Comparison of ENCODE assay signal across 9 cellular contexts in the genomic region with DNA sequence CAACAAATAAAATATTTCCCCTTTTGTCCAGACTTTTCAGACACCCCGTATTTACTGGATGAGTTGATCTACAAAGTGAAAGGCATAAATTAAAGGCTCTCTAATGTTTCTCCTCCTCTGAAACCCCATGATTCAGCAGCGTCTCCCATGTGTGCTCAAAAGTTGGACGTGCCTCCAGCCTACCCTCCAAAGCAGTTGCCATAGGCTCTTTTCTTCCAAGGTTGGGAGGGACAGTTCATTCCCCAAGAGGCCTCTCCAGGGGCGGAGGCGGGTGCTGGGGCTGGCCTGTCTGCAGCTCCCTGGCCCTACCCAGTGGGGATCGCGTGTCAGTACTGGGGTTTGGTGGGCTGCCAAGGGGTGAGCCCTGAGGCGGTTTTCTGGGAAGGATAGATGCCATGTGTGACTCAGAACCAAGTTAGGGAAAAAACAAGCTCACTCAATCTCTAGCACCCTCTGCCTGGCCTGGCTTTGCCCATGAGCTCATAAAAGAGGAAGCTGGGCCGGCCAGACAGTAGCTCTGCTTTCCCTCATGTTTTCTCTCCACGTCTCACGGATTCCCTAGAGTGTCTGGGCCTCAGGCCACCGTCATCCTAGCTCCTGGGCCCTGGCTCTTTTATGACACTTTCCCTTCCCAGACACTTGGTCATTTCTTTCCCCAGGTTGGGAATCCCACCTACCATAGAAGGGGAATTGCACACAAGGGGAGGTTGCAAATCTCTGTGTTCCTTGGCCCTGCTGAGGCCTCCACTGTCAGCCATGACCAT. TPM values are rescaled to one million over a fixed set of nuclear protein-coding genes. Genes with fewer than 3 reads are reported as not detected.
DNase-seq lines count a peak whose midpoint lies in the region; ATAC-seq and TF ChIP-seq lines count a peak whose summit lies in the region.
"Had no signal": no experiment of that assay in that cellular context is flagged by ENCODE, and none has a peak within 500 bp of the region (broad histone marks: within the 10 kb centered on the region; RNA-seq: fewer than 3 reads in every experiment).

No MANE protein-coding gene starts in this region.

- CTCF ChIA-PET in activated CD4-positive, alpha-beta T cell treated with anti-CD3 and anti-CD28 coated beads for 36 hours (lab: Charles Lee), result interaction anchor here (0.6 to 1.2 kb wide), 3 partner anchors 17 to 115 kb away, joined by 3 to 4 read pairs (median 4); no protein-coding TSS in a partner anchor

- no peak overlapping the region for H2AK5ac ChIP-seq in mesendoderm (ENCODE audit: low read length)

- H4K5ac ChIP-seq in mesendoderm (ENCODE audit: low read length), result no peak overlapping the region

- no peak overlapping the region for H4K8ac ChIP-seq in mesendoderm (ENCODE audit: low read depth, low read length)

- POLR2A ChIA-PET in activated CD4-positive, alpha-beta T cell treated with anti-CD3 and anti-CD28 coated beads for 36 hours (lab: Charles Lee), result no interaction called here

- H3K27me3 ChIP-seq in mesendoderm (ENCODE audit: insufficient read depth, low read length, poor library complexity) (no peaks in the 10 kb centered on the region), upper lobe of right lung (no peaks in the 10 kb centered on the region)

- no peak overlapping the region for H3K4me2 ChIP-seq in mesendoderm (ENCODE audit: low read length)

- intact Hi-C loops in upper lobe of right lung (cut with DNase I), result no loop called here
- intact Hi-C loops in activated CD4-positive, alpha-beta T cell treated with anti-CD3 and anti-CD28 coated beads for 36 hours (cut with DNase I, micrococcal nuclease), result no loop called here

- ATAC-seq in upper lobe of right lung, result peak; percentile 91
- ATAC-seq in activated CD4-positive, alpha-beta T cell treated with anti-CD3 and anti-CD28 coated beads for 36 hours, result no peak

- H3K4ac ChIP-seq in mesendoderm (ENCODE audit: low read depth, low read length), result no peak overlapping the region

- no CpG with 5 or more reads among the region's 12 CpGs for WGBS in mesendoderm (ENCODE audit: extremely low coverage, insufficient coverage, low lambda C conversion rate)

- H3K27ac Mint-ChIP-seq in activated CD4-positive, alpha-beta T cell treated with anti-CD3 and anti-CD28 coated beads for 36 hours, result no peak overlapping the region
- no peak overlapping the region for H3K27ac Mint-ChIP-seq in T-helper 2 cell treated with Interferon-gamma antibody and Interleukin-4, amounts not matched to agents 5 μg/mL and 100 μg/mL, for 36 hours
- H3K27ac Mint-ChIP-seq: memory B cell had no signal

- H2BK120ac ChIP-seq in mesendoderm (ENCODE audit: low read depth, low read length), result no peak overlapping the region

- H3K4me3 Mint-ChIP-seq in activated CD4-positive, alpha-beta T cell treated with anti-CD3 and anti-CD28 coated beads for 36 hours, result no peak overlapping the region
- no peak overlapping the region for H3K4me3 Mint-ChIP-seq in T-helper 2 cell treated with Interferon-gamma antibody and Interleukin-4, amounts not matched to agents 5 μg/mL and 100 μg/mL, for 36 hours
- H3K4me3 Mint-ChIP-seq: memory B cell had no signal

- no peak for TF ChIP-seq CTCF in coronary artery (IDR thresholded peaks at IDR 0.05)
- TF ChIP-seq CTCF in upper lobe of right lung (IDR thresholded peaks at IDR 0.05), result no peak

- no peak overlapping the region for H3K23ac ChIP-seq in mesendoderm (ENCODE audit: low read length)

- no peaks in the 10 kb centered on the region for H3K79me2 ChIP-seq in mesendoderm (ENCODE audit: control insufficient read depth, insufficient read depth, low read length)

- peak; percentile 88 for DNase-seq in DMS 273 (lab: John Stamatoyannopoulos, UW; ENCODE audit: unreplicated experiment)
- DNase-seq in NCI-H446 treated with DMSO at 0.1 percent for 48 hours (lab: John Stamatoyannopoulos, UW), result peak; percentile 92
- peak; percentile 99 for DNase-seq in coronary artery (ENCODE audit: low spot score)
- DNase-seq in mesendoderm, result no peak
- DNase-seq in upper lobe of right lung, result peak; percentile 93
- no peak for DNase-seq in activated T-cell treated with anti-CD3 and anti-CD28 coated beads for 4 hours
- no peak for DNase-seq in activated CD4-positive, alpha-beta T cell treated with anti-CD3 and anti-CD28 coated beads for 36 hours
- DNase-seq in T-helper 2 cell treated with Interferon-gamma antibody and Interleukin-4, amounts not matched to agents 5 μg/mL and 100 μg/mL, for 36 hours (ENCODE audit: low spot score), result no peak

- H2BK15ac ChIP-seq in mesendoderm (replicated peaks; ENCODE audit: low read depth), result no peak overlapping the region

- H3K79me1 ChIP-seq in mesendoderm (ENCODE audit: low read length), result no peaks in the 10 kb centered on the region

- no peaks in the 10 kb centered on the region for H3K9me3 ChIP-seq in upper lobe of right lung

- peaks cover 27% of the 10 kb centered on the region for H3K4me1 Mint-ChIP-seq in activated CD4-positive, alpha-beta T cell treated with anti-CD3 and anti-CD28 coated beads for 36 hours
- H3K4me1 Mint-ChIP-seq in T-helper 2 cell treated with Interferon-gamma antibody and Interleukin-4, amounts not matched to agents 5 μg/mL and 100 μg/mL, for 36 hours (ENCODE audit: low read depth), result peaks cover 10% of the 10 kb centered on the region
- H3K4me1 Mint-ChIP-seq: memory B cell had no signal

- H3K4me1 ChIP-seq in mesendoderm (ENCODE audit: control insufficient read depth, low read depth, low read length) (peaks cover 2% of the 10 kb centered on the region), upper lobe of right lung (peaks cover 45% of the 10 kb centered on the region)

- H3K9me3 Mint-ChIP-seq in activated CD4-positive, alpha-beta T cell treated with anti-CD3 and anti-CD28 coated beads for 36 hours (ENCODE audit: low read depth), result no peaks in the 10 kb centered on the region
- no peaks in the 10 kb centered on the region for H3K9me3 Mint-ChIP-seq in T-helper 2 cell treated with Interferon-gamma antibody and Interleukin-4, amounts not matched to agents 5 μg/mL and 100 μg/mL, for 36 hours
- H3K9me3 Mint-ChIP-seq: memory B cell had no signal

- peak overlapping the region; percentile 72 for H3K56ac ChIP-seq in mesendoderm (ENCODE audit: low read length)

- peak overlapping the region; percentile 52 for H2BK5ac ChIP-seq in mesendoderm (ENCODE audit: low read length)

- no peaks in the 10 kb centered on the region for H3K27me3 Mint-ChIP-seq in activated CD4-positive, alpha-beta T cell treated with anti-CD3 and anti-CD28 coated beads for 36 hours
- H3K27me3 Mint-ChIP-seq in T-helper 2 cell treated with Interferon-gamma antibody and Interleukin-4, amounts not matched to agents 5 μg/mL and 100 μg/mL, for 36 hours (ENCODE audit: low read depth), result no peaks in the 10 kb centered on the region
- H3K27me3 Mint-ChIP-seq: memory B cell had no signal

- peak overlapping the region; percentile 35 for H3K18ac ChIP-seq in mesendoderm (ENCODE audit: low read length)

- peak overlapping the region; percentile 41 for H3K4me3 ChIP-seq in coronary artery
- H3K4me3 ChIP-seq in mesendoderm (ENCODE audit: low read length), result no peak overlapping the region
- H3K4me3 ChIP-seq in upper lobe of right lung, result no peak overlapping the region

- H3K27ac ChIP-seq in coronary artery (peak overlapping the region; percentile 93 to 96), mesendoderm (ENCODE audit: low read depth, low read length) (no peak overlapping the region), upper lobe of right lung (peak overlapping the region; percentile 86)

- H3K36me3 ChIP-seq in mesendoderm (ENCODE audit: control insufficient read depth, insufficient read depth, low read length), result no peaks in the 10 kb centered on the region
- no peaks in the 10 kb centered on the region for H3K36me3 ChIP-seq in upper lobe of right lung

- H3K9ac ChIP-seq in mesendoderm (ENCODE audit: low read length), result no peak overlapping the region

- H3K36me3 Mint-ChIP-seq in activated CD4-positive, alpha-beta T cell treated with anti-CD3 and anti-CD28 coated beads for 36 hours (ENCODE audit: low read depth), result no peaks in the 10 kb centered on the region
- H3K36me3 Mint-ChIP-seq in T-helper 2 cell treated with Interferon-gamma antibody and Interleukin-4, amounts not matched to agents 5 μg/mL and 100 μg/mL, for 36 hours (ENCODE audit: low read depth), result no peaks in the 10 kb centered on the region
- H3K36me3 Mint-ChIP-seq: memory B cell had no signal

RNA-seq across cellular contexts. Expression of a gene that starts 8.0 kb away (rescaled TPM):
- polyA plus RNA-seq in mesendoderm (2013, experiment 1 of 2), result 285 TPM
- 254 TPM for polyA plus RNA-seq in mesendoderm (2013, experiment 2 of 2)
- total RNA-seq in upper lobe of right lung, result 35.4 TPM
- 100 to 1,000 TPM; 196 to 221 TPM for total RNA-seq in activated CD4-positive, alpha-beta T cell treated with anti-CD3 and anti-CD28 coated beads for 36 hours

RNA-seq across cellular contexts. Expression of a gene that starts 9.9 kb away (rescaled TPM):
- polyA plus RNA-seq in mesendoderm (2013, experiment 1 of 2), result 70.7 TPM
- polyA plus RNA-seq in mesendoderm (2013, experiment 2 of 2), result 68.2 TPM
- 175 TPM for total RNA-seq in upper lobe of right lung
- total RNA-seq in activated CD4-positive, alpha-beta T cell treated with anti-CD3 and anti-CD28 coated beads for 36 hours, result 100 to 1,000 TPM; 155 to 188 TPM

RNA-seq across cellular contexts. Expression of a gene that starts 32.2 kb away (rescaled TPM):
- 1,956 TPM for polyA plus RNA-seq in mesendoderm (2013, experiment 1 of 2)
- polyA plus RNA-seq in mesendoderm (2013, experiment 2 of 2), result 1,954 TPM
- 243 TPM for total RNA-seq in upper lobe of right lung
- 1,000 to 10,000 TPM; 1,569 to 1,746 TPM for total RNA-seq in activated CD4-positive, alpha-beta T cell treated with anti-CD3 and anti-CD28 coated beads for 36 hours

RNA-seq across cellular contexts. Expression of a gene that starts 35.3 kb away (rescaled TPM):
- 30.4 TPM for polyA plus RNA-seq in mesendoderm (2013, experiment 1 of 2)
- 29.4 TPM for polyA plus RNA-seq in mesendoderm (2013, experiment 2 of 2)
- 32.8 TPM for total RNA-seq in upper lobe of right lung
- total RNA-seq in activated CD4-positive, alpha-beta T cell treated with anti-CD3 and anti-CD28 coated beads for 36 hours, result 100 to 1,000 TPM in 1 of 2 experiments, 10 to 100 TPM in 1; 92.0 to 101 TPM

Comparison
In these comparisons a context has a peak if more than half of its experiments do, and no peak if none do; other contexts are left out.
1. DNase-seq: peak in DMS 273 (single experiment), NCI-H446 treated with DMSO at 0.1 percent for 48 hours (single experiment), coronary artery (single experiment) and upper lobe of right lung (single experiment); none in mesendoderm (single experiment), activated T-cell treated with anti-CD3 and anti-CD28 coated beads for 4 hours (single experiment), activated CD4-positive, alpha-beta T cell treated with anti-CD3 and anti-CD28 coated beads for 36 hours (single experiment) and T-helper 2 cell treated with Interferon-gamma antibody and Interleukin-4, amounts not matched to agents 5 μg/mL and 100 μg/mL, for 36 hours (single experiment).